8 cellular contexts compared by ENCODE assay signal in the genomic region with DNA sequence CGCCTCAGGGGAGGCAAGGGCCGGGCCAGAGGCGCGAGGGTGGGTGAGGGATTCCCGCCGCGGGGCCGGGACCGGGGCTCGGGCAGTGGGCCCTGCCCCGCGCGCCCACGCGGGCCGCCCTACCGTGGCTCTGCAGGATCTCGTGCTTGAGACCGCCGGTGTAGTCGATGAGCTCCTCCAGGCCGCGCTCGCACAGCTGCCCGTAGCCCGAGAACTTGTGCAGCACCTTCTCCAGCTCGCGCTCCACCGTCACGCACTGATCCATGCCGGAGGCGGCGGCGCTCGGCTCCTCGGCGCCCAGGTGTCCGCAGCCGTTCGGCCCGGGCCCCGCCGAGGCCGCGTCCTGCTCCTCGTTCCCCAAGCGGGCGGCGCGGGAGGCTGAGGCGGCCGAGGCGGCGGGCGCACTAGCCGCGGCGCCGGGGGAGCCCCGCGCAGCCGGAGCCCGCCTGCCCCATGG. TPM values are rescaled to one million over a fixed set of nuclear protein-coding genes. Genes with fewer than 3 reads are reported as not detected.
DNase-seq lines count a peak whose midpoint lies in the region; ATAC-seq, FAIRE-seq and TF ChIP-seq lines count a peak whose summit lies in the region.
"Not testable (repeated sequence)": the region's sequence is repeated elsewhere in the genome, so short reads cannot be mapped to it uniquely, and the experiment has no call there.

No MANE protein-coding gene starts in this region.

- not testable (repeated sequence) for TF ChIP-seq RAD21 in K562 (CRISPR knock-in tag; conservative IDR thresholded peaks at IDR 0.05 in 1 of 2, IDR thresholded peaks at IDR 0.05 in 1 of 2)

- not testable (repeated sequence) for H3K9me3 ChIP-seq in K562 (replicated peaks; ENCODE audit: control insufficient read depth, insufficient read depth, low read depth, low read length); left ventricle myocardium inferior (replicated peaks)

- H3K4me1 ChIP-seq in K562 (replicated peaks in 1 of 2; ENCODE audit: control insufficient read depth in 2 of 2, insufficient read depth in 2 of 2, low read length in 2 of 2); left ventricle myocardium inferior: not testable (repeated sequence)

- DNase-seq in ELF-1 (ENCODE audit: low read depth, low spot score) (peak; percentile 28), activated B cell treated with CpG ODN at 0.5 μM for 24 hours (peak; percentile 74), K562 (ENCODE audit: extremely low read depth in 1 of 4, low spot score in 3 of 4) (peak in 3 of 4 experiments; percentile 4 to 51 (median 8)), left ventricle myocardium inferior (peak; percentile 41), non-pigmented ciliary epithelial cell (ENCODE audit: low read depth) (peak; percentile 2)
- DNase-seq in stimulated activated naive CD8-positive, alpha-beta T cell treated with anti-CD3 and anti-CD28 coated beads, Interleukin-15, amount 100 ng/mL, for 72 hours, result peak; percentile 79 to 80

- 0 out of 2 replicates have a peak overlapping the region, but pooled peaks have one; percentile 79 for H2AFZ ChIP-seq in K562 (ENCODE audit: low read depth, low read length)

- H3K27me3 ChIP-seq in K562 (ENCODE audit: control insufficient read depth in 2 of 2, insufficient read depth in 2 of 2, low read length in 2 of 2); left ventricle myocardium inferior (ENCODE audit: low read depth): not testable (repeated sequence)

- in situ Hi-C loops in K562 (cut with MboI), result not testable (repeated sequence)

- not testable (repeated sequence) for TF ChIP-seq EP300 in K562 (IDR thresholded peaks at IDR 0.05; ENCODE audit: low read length)

- not testable (repeated sequence) for H3K79me2 ChIP-seq in K562 (ENCODE audit: control insufficient read depth, insufficient read depth, low read length)

- not testable (repeated sequence) for H3K9me3 Mint-ChIP-seq in activated B cell treated with CpG ODN at 0.5 μM for 24 hours; stimulated activated naive CD8-positive, alpha-beta T cell treated with anti-CD3 and anti-CD28 coated beads, Interleukin-15, amount 100 ng/mL, for 72 hours

- ATAC-seq in GM21737 (IDR thresholded peaks at IDR 0.05; ENCODE audit: unreplicated experiment) (peak; percentile 30), HG03571 (IDR thresholded peaks at IDR 0.05; ENCODE audit: unreplicated experiment) (peak; percentile 26), activated B cell treated with CpG ODN at 0.5 μM for 24 hours (ENCODE audit: low read depth) (peak; percentile 23), K562 (peak; percentile 40)
- ATAC-seq in stimulated activated naive CD8-positive, alpha-beta T cell treated with anti-CD3 and anti-CD28 coated beads, Interleukin-15, amount 100 ng/mL, for 72 hours, result peak; percentile 57

- CTCF ChIA-PET in activated B cell treated with CpG ODN at 0.5 μM for 24 hours (lab: Charles Lee); K562 (lab: Yijun Ruan, JAX; ENCODE audit: low intra/inter-chr PET ratio): not testable (repeated sequence)

- H3K4me2 ChIP-seq in K562 (ENCODE audit: insufficient read depth, low read length), result peak overlapping the region; percentile 46; the same call in 1 of the 2 replicates

- peak overlapping the region; percentile 85 for H3K27ac Mint-ChIP-seq in activated B cell treated with CpG ODN at 0.5 μM for 24 hours
- peak overlapping the region in 1 of 2 donors; percentile 52 for H3K27ac Mint-ChIP-seq in stimulated activated naive CD8-positive, alpha-beta T cell treated with anti-CD3 and anti-CD28 coated beads, Interleukin-15, amount 100 ng/mL, for 72 hours

- POLR2A ChIA-PET in activated B cell treated with CpG ODN at 0.5 μM for 24 hours (lab: Charles Lee); K562 (lab: Yijun Ruan, JAX): not testable (repeated sequence)

- H3K36me3 ChIP-seq in K562 (ENCODE audit: control insufficient read depth, insufficient read depth, low read length); left ventricle myocardium inferior: not testable (repeated sequence)

- not testable (repeated sequence) for H3K9me1 ChIP-seq in K562 (ENCODE audit: control insufficient read depth, insufficient read depth, low read length)

- H3K4me1 Mint-ChIP-seq in activated B cell treated with CpG ODN at 0.5 μM for 24 hours, result not testable (repeated sequence)
- H3K4me1 Mint-ChIP-seq in stimulated activated naive CD8-positive, alpha-beta T cell treated with anti-CD3 and anti-CD28 coated beads, Interleukin-15, amount 100 ng/mL, for 72 hours, result peaks cover 15% of the 10 kb centered on the region

- H3K36me3 Mint-ChIP-seq in activated B cell treated with CpG ODN at 0.5 μM for 24 hours (ENCODE audit: low read depth), result not testable (repeated sequence)

- H3K9ac ChIP-seq in K562 (ENCODE audit: insufficient read depth in 1 of 2, low read depth in 2 of 2, low read length in 2 of 2), result peak overlapping the region; percentile 30 to 93; a peak in 3 of 4 replicates

- peak overlapping the region; percentile 49 for H3K4me3 ChIP-seq in K562
- peak overlapping the region; percentile 72 for H3K4me3 ChIP-seq in left ventricle myocardium inferior

- H3K4me3 Mint-ChIP-seq in activated B cell treated with CpG ODN at 0.5 μM for 24 hours, result peak overlapping the region; percentile 83
- H3K4me3 Mint-ChIP-seq in stimulated activated naive CD8-positive, alpha-beta T cell treated with anti-CD3 and anti-CD28 coated beads, Interleukin-15, amount 100 ng/mL, for 72 hours, result peak overlapping the region; percentile 69 to 72

- 0% methylated on average over 15 of the region's 63 CpGs for WGBS in K562 (ENCODE audit: insufficient coverage, low coverage, missing lambda C conversion rate)

- not testable (repeated sequence) for TF ChIP-seq CTCF in activated B cell treated with CpG ODN at 0.5 μM for 24 hours (IDR thresholded peaks at IDR 0.05); K562 (IDR thresholded peaks at IDR 0.05 in 2 of 3, conservative IDR thresholded peaks at IDR 0.05 in 1 of 3; ENCODE audit: insufficient read depth in 2 of 3, low read depth in 1 of 3, low read length in 3 of 3); left ventricle myocardium inferior (IDR thresholded peaks at IDR 0.05; ENCODE audit: borderline replicate concordance)

- not testable (repeated sequence) for H4K20me1 ChIP-seq in K562 (replicated peaks; ENCODE audit: control insufficient read depth, insufficient read depth, low read length)

- FAIRE-seq in K562 (lab: Jason Lieb, UNC), result not testable (repeated sequence)

- TF ChIP-seq POLR2A in K562 (conservative IDR thresholded peaks at IDR 0.05), result not testable (repeated sequence)

- not testable (repeated sequence) for BruUV-seq in K562 (replicated peaks; lab: Mats Ljungman, UMichigan)

- not testable (repeated sequence) for H3K27me3 Mint-ChIP-seq in activated B cell treated with CpG ODN at 0.5 μM for 24 hours; stimulated activated naive CD8-positive, alpha-beta T cell treated with anti-CD3 and anti-CD28 coated beads, Interleukin-15, amount 100 ng/mL, for 72 hours

- intact Hi-C loops in activated B cell treated with CpG ODN at 0.5 μM for 24 hours (cut with micrococcal nuclease); K562 (cut with micrococcal nuclease); left ventricle myocardium inferior (cut with micrococcal nuclease): not testable (repeated sequence)

- H3K27ac ChIP-seq in K562 (ENCODE audit: extremely low read depth, low read depth, low read length) (peak overlapping the region; percentile 64; the same call in 1 of the 3 replicates), left ventricle myocardium inferior (replicated peaks) (peak overlapping the region; percentile 96)

TF ChIP-seq in K562, 482 proteins besides CTCF, POLR2A, EP300 and RAD21:
- peak; percentile 56; the same call in 1 of the 2 replicates for TF ChIP-seq ZBTB17 (CRISPR knock-in tag; IDR thresholded peaks at IDR 0.05)
- peak in 1 of 2 experiments; percentile 15 for TF ChIP-seq E2F6 (IDR thresholded peaks at IDR 0.05; ENCODE audit: borderline replicate concordance in 1 of 2, extremely low read depth in 1 of 2, insufficient read depth in 1 of 2, insufficient read length in 1 of 2, low read depth in 1 of 2, low read length in 1 of 2, poor library complexity in 1 of 2, severe bottlenecking in 1 of 2)
- TF ChIP-seq RBFOX2 (IDR thresholded peaks at IDR 0.05; ENCODE audit: low read depth, low read length), result 0 out of 2 replicates have a peak, but pooled peaks have one; percentile 9
- peak; percentile 20; the same call in 1 of the 2 replicates for TF ChIP-seq POLR2G (IDR thresholded peaks at IDR 0.05; ENCODE audit: low read depth, low read length)

RNA-seq across cellular contexts. Expression of gene PLGLB1, which starts 54.2 kb away (rescaled TPM):
- 5.5 and 8.3 TPM in 2 replicates for total RNA-seq in activated B cell treated with CpG ODN at 0.5 μM for 24 hours
- not detected in 2 replicates for total RNA-seq in K562 (2011; cell fraction: chromatin; rRNA removed; ENCODE audit: low replicate concordance)
- not detected in 2 replicates for total RNA-seq in K562 (2011; cell fraction: nucleolus; rRNA removed)
- total RNA-seq in K562 (2011; cell fraction: nucleoplasm; rRNA removed), result not detected in 2 replicates
- total RNA-seq in K562 (2014; rRNA removed), result not detected in 2 replicates
- total RNA-seq in K562 (2014; rRNA removed; fragmentation: Illumina TruSeq; extraction: Trizol), result not detected in 2 replicates
- 0.14 and 0.23 TPM in 2 replicates for total RNA-seq in K562 (2015; rRNA removed; fragmentation: Illumina TruSeq; extraction: Trizol)
- total RNA-seq in K562 (2021), result 0.27 TPM in 1 of 2 replicates, not detected in the other
- not detected in 2 replicates for polyA plus RNA-seq in K562 (2011; rRNA removed)
- polyA plus RNA-seq in K562 (2011; cell fraction: cytosol; rRNA removed), result 0.13 TPM in 1 of 2 replicates, not detected in the other
- polyA plus RNA-seq in K562 (2011; cell fraction: nucleus; rRNA removed), result not detected in 2 replicates
- polyA plus RNA-seq in K562 (2012), result not detected in 2 replicates
- polyA plus RNA-seq in K562 (2014; fragmentation: Illumina TruSeq; extraction: Trizol), result not detected in 2 replicates
- not detected for polyA plus RNA-seq in K562 (2014; fragmentation: Nextera tagmentation; extraction: Ambion mirVana)
- polyA plus RNA-seq in K562 (2014; rRNA removed), result not detected in 2 replicates
- polyA minus RNA-seq in K562 (2011; rRNA and poly(A)+ RNA removed), result 0.28 TPM in 1 of 2 replicates, not detected in the other
- polyA minus RNA-seq in K562 (2011; cell fraction: cytosol; rRNA and poly(A)+ RNA removed), result not detected in 2 replicates
- not detected in 2 replicates for polyA minus RNA-seq in K562 (2011; cell fraction: nucleus; rRNA and poly(A)+ RNA removed)
- total RNA-seq in left ventricle myocardium inferior, result 2.4 TPM

Comparison
In these comparisons a context has a peak if more than half of its experiments do, and no peak if none do; other contexts are left out.
1. Peak in every context shown above with its lines: DNase-seq, ATAC-seq, H3K4me3 ChIP-seq and H3K27ac ChIP-seq.
2. DNase-seq: peak in every context shown above with its lines; median percentile 80 in stimulated activated naive CD8-positive, alpha-beta T cell treated with anti-CD3 and anti-CD28 coated beads, Interleukin-15, amount 100 ng/mL, for 72 hours; 74 in activated B cell treated with CpG ODN at 0.5 μM for 24 hours; 41 in left ventricle myocardium inferior; 28 in ELF-1; 8 in K562; 2 in non-pigmented ciliary epithelial cell.